Comparison of ENCODE assay signal across 22 cellular contexts in genomic region chr9:138104251-138105122, GRCh38.
A peak's percentile ranks its signal among the peaks of the same experiment; 100 is the strongest.
DNase-seq lines count a peak whose midpoint lies in the region; ATAC-seq and TF ChIP-seq lines count a peak whose summit lies in the region.
"Had no signal": no experiment of that assay in that cellular context is flagged by ENCODE, and none has a peak within 500 bp of the region (broad histone marks: within the 10 kb centered on the region; RNA-seq: fewer than 3 reads in every experiment).

No MANE protein-coding gene starts in this region.

- H3K4me1 ChIP-seq in right atrium auricular region, result no peaks in the 10 kb centered on the region
- peaks cover 0 to 3% (median 0%) of the 10 kb centered on the region in 12 donors for H3K4me1 ChIP-seq in heart left ventricle
- H3K4me1 ChIP-seq in lung (ENCODE audit: control insufficient read depth in 2 of 2, insufficient read depth in 2 of 2, low read length in 2 of 2), result no peaks in the 10 kb centered on the region
- H3K4me1 ChIP-seq in body of pancreas, result no peaks in the 10 kb centered on the region
- H3K4me1 ChIP-seq: HAP-1, upper lobe of left lung had no signal

- TF ChIP-seq CTCF in right atrium auricular region (IDR thresholded peaks at IDR 0.05) (no peak), heart left ventricle (IDR thresholded peaks at IDR 0.05) (no peak), lung (IDR thresholded peaks at IDR 0.05; ENCODE audit: control extremely low read depth, extremely low read depth) (no peak), body of pancreas (IDR thresholded peaks at IDR 0.05) (no peak)

- intact Hi-C loops in heart left ventricle (cut with DNase I), result loop anchor here in 1 of 10 donors (10.0 kb wide), 1 partner anchor 430 kb away; no protein-coding TSS in a partner anchor
- intact Hi-C loops in body of pancreas (cut with DNase I), result no loop called here

- H3K27me3 ChIP-seq in right atrium auricular region (no peaks in the 10 kb centered on the region), heart left ventricle (peaks cover 0 to 8% (median 0%) of the 10 kb centered on the region in 9 donors), lung (ENCODE audit: control insufficient read depth, insufficient read depth) (no peaks in the 10 kb centered on the region), body of pancreas (no peaks in the 10 kb centered on the region)
- H3K27me3 ChIP-seq: upper lobe of left lung had no signal

- ATAC-seq in heart left ventricle, result no peak
- no peak for ATAC-seq in lung (ENCODE audit: insufficient read depth, low FRiP score)
- ATAC-seq in body of pancreas, result no peak
- no peak for ATAC-seq in HG02571 (IDR thresholded peaks at IDR 0.05; ENCODE audit: unreplicated experiment)
- ATAC-seq in HG02623 (IDR thresholded peaks at IDR 0.05; ENCODE audit: unreplicated experiment), result no peak

- H3K4me3 ChIP-seq in right atrium auricular region (no peak overlapping the region), heart left ventricle (no peak overlapping the region), lung (no peak overlapping the region), body of pancreas (no peak overlapping the region)
- H3K4me3 ChIP-seq: HAP-1, upper lobe of left lung had no signal

- TF ChIP-seq POLR2A in heart left ventricle (IDR thresholded peaks at IDR 0.05) (no peak), body of pancreas (IDR thresholded peaks at IDR 0.05) (no peak)

- H3K36me3 ChIP-seq in right atrium auricular region (no peaks in the 10 kb centered on the region), heart left ventricle (no peaks in the 10 kb centered on the region), lung (ENCODE audit: control insufficient read depth in 2 of 2, insufficient read depth in 2 of 2, low read length in 2 of 2) (no peaks in the 10 kb centered on the region), body of pancreas (replicated peaks in 1 of 2; ENCODE audit: insufficient read depth in 1 of 2, low read depth in 2 of 2) (no peaks in the 10 kb centered on the region)
- H3K36me3 ChIP-seq: HAP-1, upper lobe of left lung had no signal

- WGBS in heart left ventricle, 4 donors, result 71 to 80% (median 73%) methylated on average over 10 to 14 of the region's 14 CpGs
- 68 to 81% methylated on average over 13 to 14 of the region's 14 CpGs for WGBS in lung, 2 donors
- WGBS in body of pancreas, 2 donors, result 61 to 75% methylated on average over 9 to 14 of the region's 14 CpGs

- peak; percentile 36 for DNase-seq in right atrium auricular region (ENCODE audit: low spot score)
- no peak for DNase-seq in heart left ventricle
- peak; percentile 30 for DNase-seq in cerebellar cortex (ENCODE audit: low spot score)
- peak; percentile 25 for DNase-seq in lung (ENCODE audit: low spot score)
- no peak for DNase-seq in body of pancreas
- no peak for DNase-seq in NCI-H187 (lab: John Stamatoyannopoulos, UW)
- DNase-seq: activated CD4-positive, alpha-beta T cell treated with anti-CD3 and anti-CD28 coated beads, Interleukin-2, amount 10 ng/mL, durations not matched to agents 7 days and 5 days; activated effector memory CD4-positive, alpha-beta T cell treated with Interleukin-2 at 50 U/mL for 16 hours; activated naive CD8-positive, alpha-beta T cell treated with anti-CD3 and anti-CD28 coated beads for 36 hours; central memory CD4-positive, alpha-beta T cell; COR-L47; DMS79 treated with DMSO at 0.1 percent for 48 hours; NCI-H1105; NCI-H2081 treated with DMSO at 0.1 percent for 48 hours; NCI-H446 treated with DMSO at 0.1 percent for 48 hours; OCI-M1; stimulated activated CD8-positive, alpha-beta memory T cell treated with anti-CD3 and anti-CD28 coated beads, Interleukin-4, amount 100 ng/mL, for 48 hours had no signal

- H3K27ac ChIP-seq in right atrium auricular region (no peak overlapping the region), heart left ventricle (no peak overlapping the region), lung (ENCODE audit: low read depth in 1 of 2, low read length in 1 of 2) (no peak overlapping the region), body of pancreas (no peak overlapping the region)
- H3K27ac ChIP-seq: upper lobe of left lung, VCaP had no signal

- H3K9me3 ChIP-seq in right atrium auricular region, result no peaks in the 10 kb centered on the region
- no peaks in the 10 kb centered on the region for H3K9me3 ChIP-seq in heart left ventricle
- H3K9me3 ChIP-seq in lung (ENCODE audit: control insufficient read depth in 2 of 2, insufficient read depth in 1 of 2, low read length in 1 of 2), result peaks cover 0 to 2% of the 10 kb centered on the region in 2 donors
- H3K9me3 ChIP-seq in body of pancreas, result no peaks in the 10 kb centered on the region
- H3K9me3 ChIP-seq: HAP-1, upper lobe of left lung had no signal

Comparison
In these comparisons a context has a peak if more than half of its experiments do, and no peak if none do; other contexts are left out.
1. DNase-seq: peak in right atrium auricular region (single experiment), cerebellar cortex (single experiment) and lung (single experiment); none in heart left ventricle (0 of 5), body of pancreas (0 of 4) and NCI-H187 (0 of 2).